In genomic region chr11:126281666-126282175, GRCh38 we compare ENCODE assay signal across 9 cellular contexts. TPM values are rescaled to one million over a fixed set of nuclear protein-coding genes. Genes with fewer than 3 reads are reported as not detected.
DNase-seq lines count a peak whose midpoint lies in the region; ATAC-seq and TF ChIP-seq lines count a peak whose summit lies in the region.
"Had no signal": no experiment of that assay in that cellular context is flagged by ENCODE, and none has a peak within 500 bp of the region (broad histone marks: within the 10 kb centered on the region; RNA-seq: fewer than 3 reads in every experiment).

No MANE protein-coding gene starts in this region.

- H3K27ac Mint-ChIP-seq in activated CD4-positive, alpha-beta T cell treated with anti-CD3 and anti-CD28 coated beads for 36 hours, result peak overlapping the region; percentile 94
- peak overlapping the region; percentile 94 for H3K27ac Mint-ChIP-seq in activated naive CD8-positive, alpha-beta T cell

- H3K36me3 ChIP-seq in right lobe of liver, result peaks cover 0 to 2% (median 0%) of the 10 kb centered on the region in 4 donors
- H3K36me3 ChIP-seq in stomach smooth muscle (ENCODE audit: control insufficient read depth in 2 of 2, insufficient read depth in 2 of 2, low read length in 2 of 2), result peaks cover 4 to 7% of the 10 kb centered on the region in 2 donors

- no peak for TF ChIP-seq POLR2A in right lobe of liver (IDR thresholded peaks at IDR 0.05)

- intact Hi-C loops in activated CD4-positive, alpha-beta T cell treated with anti-CD3 and anti-CD28 coated beads for 36 hours (cut with DNase I, micrococcal nuclease), result loop anchor here (1.0 to 5.0 kb wide), 5 partner anchors 12 to 689 kb away; partner anchors contain the start of genes CDON (in 1 of the 2), FAM118B (in 1 of the 2), FOXRED1 (in 1 of the 2) and HYLS1 (in 1 of the 2)
- intact Hi-C loops in right lobe of liver (cut with DNase I), result no loop called here

- POLR2A ChIA-PET in activated CD4-positive, alpha-beta T cell treated with anti-CD3 and anti-CD28 coated beads for 36 hours (lab: Charles Lee), result no interaction called here

- no peak for DNase-seq in activated CD4-positive, alpha-beta T cell treated with anti-CD3 and anti-CD28 coated beads for 36 hours
- DNase-seq in activated CD4-positive, alpha-beta T cell treated with anti-CD3 and anti-CD28 coated beads for 48 hours, result no peak
- DNase-seq in right lobe of liver (no peak), NCI-H1105 treated with DMSO at 0.1 percent for 48 hours (lab: John Stamatoyannopoulos, UW) (no peak)
- DNase-seq in stimulated activated CD8-positive, alpha-beta memory T cell treated with anti-CD3 and anti-CD28 coated beads, Interleukin-4, amount 100 ng/mL, for 48 hours, result no peak
- DNase-seq: NCI-H2029 treated with DMSO at 0.1 percent for 48 hours had no signal

- H3K27ac ChIP-seq in right lobe of liver (peak overlapping the region in 1 of 3 donors; percentile 99), stomach smooth muscle (ENCODE audit: low read length) (peak overlapping the region; percentile 78)

- no peaks in the 10 kb centered on the region for H3K27me3 Mint-ChIP-seq in activated CD4-positive, alpha-beta T cell treated with anti-CD3 and anti-CD28 coated beads for 36 hours
- H3K27me3 Mint-ChIP-seq in activated naive CD8-positive, alpha-beta T cell, result no peaks in the 10 kb centered on the region

- H3K4me1 ChIP-seq in right lobe of liver (peaks cover 0 to 43% (median 20%) of the 10 kb centered on the region in 4 donors), stomach smooth muscle (ENCODE audit: control insufficient read depth, insufficient read depth, low read length) (peaks cover 21% of the 10 kb centered on the region)

- H3K9me3 Mint-ChIP-seq in activated CD4-positive, alpha-beta T cell treated with anti-CD3 and anti-CD28 coated beads for 36 hours (ENCODE audit: low read depth), result no peaks in the 10 kb centered on the region
- no peaks in the 10 kb centered on the region for H3K9me3 Mint-ChIP-seq in activated naive CD8-positive, alpha-beta T cell (ENCODE audit: low read depth)

- H3K27me3 ChIP-seq in right lobe of liver (no peaks in the 10 kb centered on the region), stomach smooth muscle (ENCODE audit: control insufficient read depth in 1 of 2, insufficient read depth in 2 of 2, low read length in 2 of 2) (no peaks in the 10 kb centered on the region)

- TF ChIP-seq CTCF in right lobe of liver (IDR thresholded peaks at IDR 0.05), result no peak

- peaks cover 43% of the 10 kb centered on the region for H3K4me1 Mint-ChIP-seq in activated CD4-positive, alpha-beta T cell treated with anti-CD3 and anti-CD28 coated beads for 36 hours
- peaks cover 48% of the 10 kb centered on the region for H3K4me1 Mint-ChIP-seq in activated naive CD8-positive, alpha-beta T cell (ENCODE audit: low read depth)

- H3K9me3 ChIP-seq in right lobe of liver, result no peaks in the 10 kb centered on the region
- H3K9me3 ChIP-seq in stomach smooth muscle (ENCODE audit: control insufficient read depth in 2 of 2, low read length in 2 of 2), result no peaks in the 10 kb centered on the region

- CTCF ChIA-PET in activated CD4-positive, alpha-beta T cell treated with anti-CD3 and anti-CD28 coated beads for 36 hours (lab: Charles Lee), result interaction anchor here (0.8 to 2.8 kb wide), 3 partner anchors 12 to 30 kb away, joined by 3 to 11 read pairs (median 5); partner anchors contain the start of genes FOXRED1 and SRPRA

- H3K9ac ChIP-seq in stomach smooth muscle (ENCODE audit: low read length in 2 of 2), result peak overlapping the region; percentile 79 to 81

- H3K4me3 ChIP-seq in right lobe of liver (peak overlapping the region in 2 of 3 donors; percentile 83 to 87), stomach smooth muscle (ENCODE audit: low read length in 2 of 2) (peak overlapping the region; percentile 75 to 92)

- 94% methylated on average over 7 of the region's 10 CpGs for WGBS in right lobe of liver (ENCODE audit: insufficient coverage, low coverage, low lambda C conversion rate, missing lambda C conversion rate)

- ATAC-seq in activated CD4-positive, alpha-beta T cell treated with anti-CD3 and anti-CD28 coated beads for 36 hours, result no peak
- ATAC-seq in right lobe of liver, result no peak
- no peak for ATAC-seq in HG03175 (IDR thresholded peaks at IDR 0.05; ENCODE audit: unreplicated experiment)

- H3K4me3 Mint-ChIP-seq in activated CD4-positive, alpha-beta T cell treated with anti-CD3 and anti-CD28 coated beads for 36 hours, result peak overlapping the region; percentile 77
- H3K4me3 Mint-ChIP-seq in activated naive CD8-positive, alpha-beta T cell, result peak overlapping the region; percentile 92

- peaks cover 9% of the 10 kb centered on the region for H3K36me3 Mint-ChIP-seq in activated CD4-positive, alpha-beta T cell treated with anti-CD3 and anti-CD28 coated beads for 36 hours (ENCODE audit: low read depth)
- H3K36me3 Mint-ChIP-seq in activated naive CD8-positive, alpha-beta T cell, result peaks cover 3% of the 10 kb centered on the region

RNA-seq across cellular contexts. Expression of gene TIRAP, which starts 1.2 kb away (rescaled TPM):
- total RNA-seq in activated CD4-positive, alpha-beta T cell treated with anti-CD3 and anti-CD28 coated beads for 36 hours, result 1 to 10 TPM; 5.3 to 7.5 TPM
- 10 to 100 TPM in 2 of 6 experiments, 1 to 10 TPM in 4; 8.0 to 12.1 (median 9.7) TPM for total RNA-seq in right lobe of liver

RNA-seq across cellular contexts. Expression of gene FOXRED1, which starts 12.8 kb away (rescaled TPM):
- 10 to 100 TPM; 39.0 to 43.7 TPM for total RNA-seq in activated CD4-positive, alpha-beta T cell treated with anti-CD3 and anti-CD28 coated beads for 36 hours
- 10 to 100 TPM; 18.6 to 50.2 (median 39.8) TPM for total RNA-seq in right lobe of liver

RNA-seq across cellular contexts. Expression of gene SRPRA, which starts 13.0 kb away (rescaled TPM):
- 100 to 1,000 TPM; 131 to 139 TPM for total RNA-seq in activated CD4-positive, alpha-beta T cell treated with anti-CD3 and anti-CD28 coated beads for 36 hours
- 100 to 1,000 TPM in 5 of 6 experiments, 10 to 100 TPM in 1; 95.0 to 150 (median 122) TPM for total RNA-seq in right lobe of liver

RNA-seq across cellular contexts. Expression of gene DCPS, which starts 22.1 kb away (rescaled TPM):
- total RNA-seq in activated CD4-positive, alpha-beta T cell treated with anti-CD3 and anti-CD28 coated beads for 36 hours, result 10 to 100 TPM; 29.7 to 39.3 TPM
- total RNA-seq in right lobe of liver, result 10 to 100 TPM; 12.6 to 65.2 (median 21.9) TPM

Comparison
In these comparisons a context has a peak if more than half of its experiments do, and no peak if none do; other contexts are left out.
1. intact Hi-C loops: an anchor here in activated CD4-positive, alpha-beta T cell treated with anti-CD3 and anti-CD28 coated beads for 36 hours (1.0 to 5.0 kb wide); none called in right lobe of liver.